8 cellular contexts compared by ENCODE assay signal in the genomic region with DNA sequence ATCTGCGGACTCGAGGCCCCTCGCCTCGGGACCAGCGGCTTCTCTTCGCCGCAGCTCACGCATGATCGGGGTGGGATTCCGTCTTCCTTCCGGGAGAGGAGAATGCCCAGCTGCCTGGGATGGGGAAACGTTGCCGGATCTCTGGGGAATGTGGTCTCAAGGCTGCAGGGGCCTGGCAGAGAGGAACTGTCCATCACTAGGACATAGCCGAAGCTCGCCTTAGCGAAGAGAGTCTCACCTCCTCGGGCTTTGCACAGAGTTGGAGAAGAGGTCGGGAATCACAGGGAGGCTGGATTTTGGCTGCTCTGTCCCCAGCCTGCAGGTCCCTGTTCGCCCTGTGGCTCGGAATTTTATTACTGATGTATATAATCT. TPM values are rescaled to one million over a fixed set of nuclear protein-coding genes. Genes with fewer than 3 reads are reported as not detected.
DNase-seq lines count a peak whose midpoint lies in the region; ATAC-seq and TF ChIP-seq lines count a peak whose summit lies in the region.

No MANE protein-coding gene starts in this region.

- H3K9me3 ChIP-seq in esophagus squamous epithelium = no peaks in the 10 kb centered on the region

- H3K4me3 Mint-ChIP-seq in nephron progenitor cell = peak overlapping the region; percentile 94

- in situ Hi-C loops in SK-MEL-5 (cut with HindIII; ENCODE audit: low pct_unique_long_range_greater_than_20kb, low sequenced_read_pairs) = no loop called here

- no peak overlapping the region for H3K27ac Mint-ChIP-seq in nephron progenitor cell

- intact Hi-C loops in esophagus squamous epithelium (cut with DNase I) = no loop called here

- H3K4me1 Mint-ChIP-seq in nephron progenitor cell = peaks cover 31% of the 10 kb centered on the region

- no peaks in the 10 kb centered on the region for H3K36me3 ChIP-seq in esophagus squamous epithelium

- H3K4me3 ChIP-seq in esophagus squamous epithelium = peak overlapping the region; percentile 61 to 88 (median 78)

- peaks cover 0 to 7% (median 0%) of the 10 kb centered on the region in 4 donors for H3K27me3 ChIP-seq in esophagus squamous epithelium

- peaks cover 5 to 34% (median 12%) of the 10 kb centered on the region in 3 donors for H3K4me1 ChIP-seq in esophagus squamous epithelium

- DNase-seq in NCI-H2227 (lab: John Stamatoyannopoulos, UW; ENCODE audit: unreplicated experiment) (peak; percentile 49), NCI-H2227 treated with DMSO at 0.1 percent for 48 hours (lab: John Stamatoyannopoulos, UW) (no peak), SK-MEL-5 (ENCODE audit: low read depth, low spot score) (peak; percentile 39), esophagus squamous epithelium (lab: John Stamatoyannopoulos, UW) (no peak), nephron progenitor cell (peak; percentile 50), NCI-H1092 treated with DMSO at 0.1 percent for 48 hours (lab: John Stamatoyannopoulos, UW) (no peak)

- peak overlapping the region; percentile 78 to 96 (median 93) for H3K27ac ChIP-seq in esophagus squamous epithelium

- H3K36me3 Mint-ChIP-seq in nephron progenitor cell (ENCODE audit: low read depth) = peaks cover 16% of the 10 kb centered on the region

- H3K9me3 Mint-ChIP-seq in nephron progenitor cell = no peaks in the 10 kb centered on the region

- TF ChIP-seq POLR2A in esophagus squamous epithelium (IDR thresholded peaks at IDR 0.05) = no peak

- TF ChIP-seq CTCF in esophagus squamous epithelium (IDR thresholded peaks at IDR 0.05) = no peak
- TF ChIP-seq CTCF in nephron progenitor cell (IDR thresholded peaks at IDR 0.05) = no peak

- H3K27me3 Mint-ChIP-seq in nephron progenitor cell (ENCODE audit: low read depth, poor library complexity) = peaks cover 28% of the 10 kb centered on the region

- no peak for ATAC-seq in GM19351 (IDR thresholded peaks at IDR 0.05; ENCODE audit: unreplicated experiment)
- ATAC-seq in HG02759 (IDR thresholded peaks at IDR 0.05; ENCODE audit: unreplicated experiment) = no peak

- 9 to 29% methylated on average over 3 to 7 of the region's 20 CpGs for WGBS in esophagus squamous epithelium, 2 donors

RNA-seq across cellular contexts. Expression of a gene that starts 1.4 kb away (rescaled TPM):
- 44.9 and 45.1 TPM in 2 replicates for total RNA-seq in SK-MEL-5 (2014; rRNA removed; shearing (Covaris generic))
- polyA plus RNA-seq in SK-MEL-5 (2015; cell fraction: cytosol; rRNA removed) = 42.2 and 57.5 TPM in 2 replicates
- 17.5 and 27.0 TPM in 2 replicates for polyA plus RNA-seq in SK-MEL-5 (2015; cell fraction: nucleus; rRNA removed)
- 10 to 100 TPM in 1 of 4 donors, 1 to 10 TPM in 3; 5.2 to 18.7 (median 9.0) TPM for total RNA-seq in esophagus squamous epithelium

Comparison
In these comparisons a context has a peak if more than half of its experiments do, and no peak if none do; other contexts are left out.
1. DNase-seq: peak in NCI-H2227 (single experiment), SK-MEL-5 (single experiment) and nephron progenitor cell (single experiment); none in NCI-H2227 treated with DMSO at 0.1 percent for 48 hours (single experiment), esophagus squamous epithelium (single experiment) and NCI-H1092 treated with DMSO at 0.1 percent for 48 hours (single experiment).